Comparison of ENCODE assay signal across 33 cellular contexts in the genomic region with DNA sequence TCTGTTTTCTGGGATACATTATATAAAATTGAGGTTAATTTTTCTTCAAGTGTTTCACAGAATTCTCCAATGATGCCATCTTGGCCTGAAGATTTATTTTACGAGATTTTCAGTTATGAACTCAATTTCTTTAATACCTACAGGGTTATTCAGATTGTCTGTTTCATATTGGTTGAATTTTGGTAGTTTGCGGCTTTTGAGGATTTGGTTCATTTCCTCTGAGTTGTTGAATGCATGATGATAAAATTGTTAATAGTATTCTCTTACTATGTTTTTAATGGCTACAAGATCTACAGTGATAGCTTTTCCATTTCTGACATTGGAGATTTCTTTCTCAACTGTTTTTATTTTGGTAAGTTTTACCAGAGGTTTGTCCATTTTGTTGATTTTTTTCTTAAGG.
"Had no signal": no experiment of that assay in that cellular context is flagged by ENCODE, and none has a peak within 500 bp of the region (broad histone marks: within the 10 kb centered on the region; RNA-seq: fewer than 3 reads in every experiment).

No MANE protein-coding gene starts in this region.

- DNase-seq: Karpas-422, Kasumi-1, MG63, MM.1S, MV-4-11, NCI-H1048, NCI-H1092, NCI-H1092 treated with DMSO at 0.1 percent for 48 hours, NCI-H1105, NCI-H1105 treated with DMSO at 0.1 percent for 48 hours, NCI-H1417, NCI-H1417 treated with DMSO at 0.1 percent for 48 hours, NCI-H1436, NCI-H1436 treated with DMSO at 0.1 percent for 48 hours, NCI-H146, NCI-H1694, NCI-H1694 treated with DMSO at 0.1 percent for 48 hours, NCI-H187, NCI-H187 treated with DMSO at 0.1 percent for 48 hours, NCI-H1930, NCI-H2029, NCI-H2029 treated with DMSO at 0.1 percent for 48 hours, NCI-H2081, NCI-H2081 treated with DMSO at 0.1 percent for 48 hours, NCI-H2107, NCI-H2171, NCI-H2171 treated with DMSO at 0.1 percent for 48 hours, NCI-H2227 treated with DMSO at 0.1 percent for 48 hours, NCI-H226, NCI-H345, NCI-H446, NCI-H446 treated with DMSO at 0.1 percent for 48 hours, NCI-H510A had no signal
